In genomic region chr10:86770412-86770960, GRCh38 we compare ENCODE assay signal across 1 cellular context.
TF ChIP-seq lines count a peak whose summit lies in the region.

No MANE protein-coding gene starts in this region.

TF ChIP-seq in HepG2, 621 proteins besides CTCF, POLR2A, EP300 and RAD21 (continued from another document):
- no peak for TF ChIP-seq ZGPAT (CRISPR knock-in tag; IDR thresholded peaks at IDR 0.05)
- TF ChIP-seq NFE2L1 (CRISPR knock-in tag; IDR thresholded peaks at IDR 0.05; ENCODE audit: borderline replicate concordance): no peak
- TF ChIP-seq TRIM24 (CRISPR knock-in tag; IDR thresholded peaks at IDR 0.05): no peak
- TF ChIP-seq SNAPC4 (CRISPR knock-in tag; IDR thresholded peaks at IDR 0.05): no peak
TF ChIP-seq in HepG2: peak in this region for 0.
